ENCODE assay signal across 13 cellular contexts in the genomic region with DNA sequence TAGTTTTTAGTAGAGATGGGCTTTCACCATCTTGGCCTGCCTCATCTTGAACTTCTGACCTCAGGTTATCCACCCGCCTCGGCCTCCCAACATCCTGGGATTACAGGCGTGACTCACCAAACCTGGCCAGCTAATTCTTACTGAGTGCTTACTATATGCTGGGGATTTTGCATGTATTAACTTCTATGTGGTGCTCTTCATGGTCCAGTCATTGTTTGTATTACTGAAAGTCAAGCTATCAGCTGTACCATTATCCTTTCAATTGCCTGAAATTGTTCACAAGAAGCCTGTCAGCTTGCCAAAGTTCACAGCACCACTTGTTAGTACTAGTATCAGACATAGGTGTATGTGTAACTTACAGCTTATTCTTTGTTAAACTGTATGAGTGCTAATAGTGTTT.
"Had no signal": no experiment of that assay in that cellular context is flagged by ENCODE, and none has a peak within 500 bp of the region (broad histone marks: within the 10 kb centered on the region; RNA-seq: fewer than 3 reads in every experiment).

No MANE protein-coding gene starts in this region.

- ATAC-seq: activated CD4-positive, CD25-positive, alpha-beta regulatory T cell treated with anti-CD3 and anti-CD28 coated beads, Interleukin-2, amount 50 U/mL, for 24 hours; left lobe of liver; naive thymus-derived CD4-positive, alpha-beta T cell had no signal

- H3K4me3 ChIP-seq: adrenal gland, thoracic aorta had no signal

- DNase-seq: activated naive CD4-positive, alpha-beta T cell treated with anti-CD3 and anti-CD28 coated beads, Interleukin-2, amount 50 U/mL, for 16 hours; activated T-cell treated with anti-CD3 and anti-CD28 coated beads, Interleukin-2, amount 50 U/mL, for 1 hour; adrenal gland; glutamatergic neuron; islet precursor cell; mammary epithelial cell; naive thymus-derived CD4-positive, alpha-beta T cell; retina; stimulated activated CD4-positive, alpha-beta T cell treated with anti-CD3 and anti-CD28 coated beads, Interleukin-15, amount 100 ng/mL, for 24 hours; stimulated activated CD4-positive, alpha-beta T cell treated with anti-CD3 and anti-CD28 coated beads, Interleukin-4, amount 100 ng/mL, for 24 hours had no signal
